In genomic region chr6:125979101-125979500, GRCh38 we compare ENCODE assay signal across 18 cellular contexts. TPM values are rescaled to one million over a fixed set of nuclear protein-coding genes. Genes with fewer than 3 reads are reported as not detected.
DNase-seq lines count a peak whose midpoint lies in the region; ATAC-seq, FAIRE-seq and TF ChIP-seq lines count a peak whose summit lies in the region.
"Had no signal": no experiment of that assay in that cellular context is flagged by ENCODE, and none has a peak within 500 bp of the region (broad histone marks: within the 10 kb centered on the region; RNA-seq: fewer than 3 reads in every experiment).

No MANE protein-coding gene starts in this region.

- no peaks in the 10 kb centered on the region for H3K27me3 Mint-ChIP-seq in activated CD4-positive, alpha-beta T cell treated with anti-CD3 and anti-CD28 coated beads for 36 hours
- H3K27me3 Mint-ChIP-seq: B cell; CD4-positive, alpha-beta T cell had no signal

- no TSS peak for BruUV-seq in PC-3 (replicated peaks; lab: Mats Ljungman, UMichigan)

- CTCF ChIA-PET in PC-3 (lab: Charles Lee), result no interaction called here
- CTCF ChIA-PET in activated CD4-positive, alpha-beta T cell treated with anti-CD3 and anti-CD28 coated beads for 36 hours (lab: Charles Lee), result interaction anchor here (0.8 kb wide), 1 partner anchor 9 kb away, joined by 3 read pairs; no protein-coding TSS in a partner anchor

- H3K9me3 ChIP-seq in PC-3 (ENCODE audit: low read length), result no peaks in the 10 kb centered on the region
- H3K9me3 ChIP-seq in mucosa of descending colon, result no peaks in the 10 kb centered on the region
- H3K9me3 ChIP-seq: A549; BLaER1 treated with 17β-estradiol and CSF1 and Interleukin-3, amounts not matched to agents 10 nM and 100 nM; Caco-2 had no signal

- peak overlapping the region; percentile 50 for H3K27ac ChIP-seq in PC-3 (ENCODE audit: low read length)
- H3K27ac ChIP-seq: 22Rv1; A549; BLaER1 treated with 17β-estradiol and CSF1 and Interleukin-3, amounts not matched to agents 10 nM and 100 nM; C4-2B had no signal

- no peak for TF ChIP-seq CTCF in PC-3 (conservative IDR thresholded peaks at IDR 0.05; ENCODE audit: low read depth, low read length)
- no peak for TF ChIP-seq CTCF in mucosa of descending colon (IDR thresholded peaks at IDR 0.05)

- DNase-seq in GM19239 (ENCODE audit: insufficient read length, low spot score), result no peak
- no peak for DNase-seq in PC-3
- no peak for DNase-seq in mucosa of descending colon
- DNase-seq in RPMI8226, result no peak
- no peak for DNase-seq in activated CD4-positive, alpha-beta T cell treated with anti-CD3 and anti-CD28 coated beads for 36 hours
- DNase-seq: AML-193; Caco-2; Calu3; CD4-positive, alpha-beta T cell; CD8-positive, alpha-beta T cell; DMS79 treated with DMSO at 0.1 percent for 48 hours; GF-D8 had no signal

- H3K4me3 Mint-ChIP-seq in activated CD4-positive, alpha-beta T cell treated with anti-CD3 and anti-CD28 coated beads for 36 hours, result no peak overlapping the region
- H3K4me3 Mint-ChIP-seq: B cell; CD4-positive, alpha-beta T cell; CD8-positive, alpha-beta T cell had no signal

- H3F3A ChIP-seq in PC-3 (ENCODE audit: low read length, unreplicated experiment), result no peaks in the 10 kb centered on the region

- peak overlapping the region; percentile 45 for H3K4me2 ChIP-seq in PC-3 (ENCODE audit: low read length)
- H3K4me2 ChIP-seq: A549; BLaER1 treated with 17β-estradiol and CSF1 and Interleukin-3, amounts not matched to agents 10 nM and 100 nM had no signal

- H3K9me3 Mint-ChIP-seq in activated CD4-positive, alpha-beta T cell treated with anti-CD3 and anti-CD28 coated beads for 36 hours (ENCODE audit: low read depth), result no peaks in the 10 kb centered on the region
- H3K9me3 Mint-ChIP-seq: CD4-positive, alpha-beta T cell; CD8-positive, alpha-beta T cell had no signal

- H3K4me1 Mint-ChIP-seq in activated CD4-positive, alpha-beta T cell treated with anti-CD3 and anti-CD28 coated beads for 36 hours, result peaks cover 3% of the 10 kb centered on the region

- no peaks in the 10 kb centered on the region for H3K79me2 ChIP-seq in PC-3 (ENCODE audit: low read length)

- H3K4me1 ChIP-seq in PC-3 (ENCODE audit: insufficient read depth, low read length) (peaks cover 24% of the 10 kb centered on the region), mucosa of descending colon (ENCODE audit: low read depth) (no peaks in the 10 kb centered on the region)

- no peak overlapping the region for H3K9ac ChIP-seq in PC-3 (ENCODE audit: low read length)
- H3K9ac ChIP-seq: BLaER1 treated with 17β-estradiol and CSF1 and Interleukin-3, amounts not matched to agents 10 nM and 100 nM had no signal

- POLR2A ChIA-PET in PC-3 (lab: Charles Lee; ENCODE audit: unreplicated experiment), result no interaction called here
- POLR2A ChIA-PET in activated CD4-positive, alpha-beta T cell treated with anti-CD3 and anti-CD28 coated beads for 36 hours (lab: Charles Lee), result no interaction called here

- ATAC-seq in PC-3, result peak; percentile 89
- peak; percentile 54 for ATAC-seq in mucosa of descending colon
- no peak for ATAC-seq in activated CD4-positive, alpha-beta T cell treated with anti-CD3 and anti-CD28 coated beads for 36 hours
- ATAC-seq: A549; CD8-positive, alpha-beta T cell had no signal

- H4K20me1 ChIP-seq in PC-3 (ENCODE audit: low read length), result no peaks in the 10 kb centered on the region
- H4K20me1 ChIP-seq: BLaER1 treated with 17β-estradiol and CSF1 and Interleukin-3, amounts not matched to agents 10 nM and 100 nM had no signal

- H3K36me3 ChIP-seq in PC-3 (ENCODE audit: low read depth, low read length) (no peaks in the 10 kb centered on the region), mucosa of descending colon (ENCODE audit: low read depth) (no peaks in the 10 kb centered on the region)

- FAIRE-seq in GM19239 (lab: Jason Lieb, UNC), result peak; percentile 8
- FAIRE-seq: A549, D721Med had no signal

- H2AFZ ChIP-seq in PC-3 (ENCODE audit: low read length), result no peak overlapping the region

- no peak overlapping the region for H3K27ac Mint-ChIP-seq in activated CD4-positive, alpha-beta T cell treated with anti-CD3 and anti-CD28 coated beads for 36 hours
- H3K27ac Mint-ChIP-seq: B cell; CD4-positive, alpha-beta T cell; CD8-positive, alpha-beta T cell had no signal

- H3K36me3 Mint-ChIP-seq in activated CD4-positive, alpha-beta T cell treated with anti-CD3 and anti-CD28 coated beads for 36 hours (ENCODE audit: low read depth), result peaks cover 2% of the 10 kb centered on the region

- H3K9me2 ChIP-seq in PC-3 (replicated peaks; ENCODE audit: low read length), result no peaks in the 10 kb centered on the region

- no peaks in the 10 kb centered on the region for H3K27me3 ChIP-seq in PC-3 (ENCODE audit: low read length)
- H3K27me3 ChIP-seq: BLaER1 treated with 17β-estradiol and CSF1 and Interleukin-3, amounts not matched to agents 10 nM and 100 nM had no signal

- intact Hi-C loops in PC-3 (cut with micrococcal nuclease) (no loop called here), mucosa of descending colon (cut with DNase I, micrococcal nuclease) (no loop called here)
- intact Hi-C loops in activated CD4-positive, alpha-beta T cell treated with anti-CD3 and anti-CD28 coated beads for 36 hours (cut with DNase I, micrococcal nuclease), result loop anchor here in 1 of 2 experiments (10.0 kb wide), 1 partner anchor 334 kb away; no protein-coding TSS in a partner anchor

- H3K4me3 ChIP-seq in PC-3 (ENCODE audit: low read length) (no peak overlapping the region), mucosa of descending colon (no peak overlapping the region)
- H3K4me3 ChIP-seq: A549; BLaER1 treated with 17β-estradiol and CSF1 and Interleukin-3, amounts not matched to agents 10 nM and 100 nM had no signal

RNA-seq across cellular contexts. Expression of gene TRMT11, which starts 7.2 kb away (rescaled TPM):
- total RNA-seq in PC-3 (2014; rRNA removed) (17.9 and 23.5 TPM in 2 replicates), mucosa of descending colon (10 to 100 TPM; 20.7 to 22.7 (median 21.5) TPM)
- total RNA-seq in activated CD4-positive, alpha-beta T cell treated with anti-CD3 and anti-CD28 coated beads for 36 hours, result 10 to 100 TPM; 33.4 to 40.5 TPM

RNA-seq across cellular contexts. Expression of gene HINT3, which starts 22.5 kb away (rescaled TPM):
- total RNA-seq in PC-3 (2014; rRNA removed) (7.8 and 8.0 TPM in 2 replicates), mucosa of descending colon (10 to 100 TPM; 23.2 to 32.9 (median 23.2) TPM)
- 1 to 10 TPM; 5.4 to 8.1 TPM for total RNA-seq in activated CD4-positive, alpha-beta T cell treated with anti-CD3 and anti-CD28 coated beads for 36 hours
